In genomic region chr4:112560084-112560483, GRCh38 we compare ENCODE assay signal across 1 cellular context.
A peak's percentile ranks its signal among the peaks of the same experiment; 100 is the strongest.
TF ChIP-seq lines count a peak whose summit lies in the region.

No MANE protein-coding gene starts in this region.

TF ChIP-seq in GM12878, 131 proteins besides CTCF, POLR2A, EP300 and RAD21 (continued from another document):
- TF ChIP-seq SKIL (IDR thresholded peaks at IDR 0.05; ENCODE audit: low read depth, poor library complexity, severe bottlenecking) (no peak), SPI1 (IDR thresholded peaks at IDR 0.05; ENCODE audit: borderline replicate concordance, insufficient read depth, low read depth, low read length) (peak; percentile 73; the same call in 1 of the 2 replicates), RAD51 (IDR thresholded peaks at IDR 0.05) (no peak), RUNX3 (IDR thresholded peaks at IDR 0.05; ENCODE audit: low read length) (0 out of 2 replicates have a peak, but pooled peaks have one; percentile 13)
TF ChIP-seq in GM12878: peak in this region for 2.
